Comparison of ENCODE assay signal across 28 cellular contexts in the genomic region with DNA sequence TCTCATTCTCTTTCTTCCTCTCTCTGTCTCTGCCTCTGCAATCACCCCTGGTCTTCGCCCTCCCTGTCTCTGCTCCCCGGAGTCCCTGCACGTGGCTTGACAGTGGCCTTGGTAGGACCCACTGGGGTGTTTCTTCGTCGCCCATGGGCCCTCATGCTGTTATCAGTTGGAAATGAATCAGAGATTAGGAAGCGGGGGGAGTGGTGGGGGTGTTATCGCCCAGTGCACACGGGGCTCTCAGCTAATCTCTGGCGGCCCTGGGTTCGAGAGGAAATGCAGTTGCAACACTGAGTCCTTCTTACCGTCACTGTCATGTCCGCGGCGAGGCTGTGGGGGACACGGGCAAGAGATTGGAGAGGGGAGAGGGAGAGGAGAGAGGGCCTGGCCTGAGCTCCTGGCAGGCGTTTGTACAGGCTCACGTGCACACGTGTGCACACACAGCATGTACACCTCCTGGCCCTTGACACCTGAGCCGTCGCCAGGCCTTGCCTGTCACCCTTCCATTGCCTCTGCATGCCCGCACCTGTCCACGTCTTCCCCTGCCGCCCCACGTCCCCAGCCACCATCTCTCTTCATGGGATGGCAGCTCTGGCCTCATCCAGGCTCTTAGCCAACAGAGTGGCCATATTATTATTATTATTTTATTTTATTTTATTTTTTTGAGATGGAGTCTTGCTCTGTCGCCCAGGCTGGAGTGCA. TPM values are rescaled to one million over a fixed set of nuclear protein-coding genes. Genes with fewer than 3 reads are reported as not detected.
"Had no signal": no experiment of that assay in that cellular context is flagged by ENCODE, and none has a peak within 500 bp of the region (broad histone marks: within the 10 kb centered on the region; RNA-seq: fewer than 3 reads in every experiment).

No MANE protein-coding gene starts in this region.

- H3K9me3 Mint-ChIP-seq: activated CD4-positive, alpha-beta T cell treated with anti-CD3 and anti-CD28 coated beads, Interleukin-2, amount 10 ng/mL, durations not matched to agents 7 days and 5 days; activated T-helper 1 cell treated with anti-CD3 and anti-CD28 coated beads, Interleukin-12 subunit alpha, Interleukin-12 subunit beta, Interleukin-2, Interleukin-4 antibody, amounts not matched to agents 30 ng/mL and 10 ng/mL and 1 ng/mL, durations not matched to agents 14 hours and 24 hours and 36 hours; neural crest cell had no signal

- H3K9me3 ChIP-seq: left lung, upper lobe of left lung had no signal

- H3K36me3 ChIP-seq: left lung, upper lobe of left lung had no signal

- H3K4me1 ChIP-seq: foreskin keratinocyte had no signal

- DNase-seq: activated CD4-positive, alpha-beta T cell treated with anti-CD3 and anti-CD28 coated beads, Interleukin-2, amount 10 ng/mL, durations not matched to agents 7 days and 5 days; activated CD4-positive, CD25-positive, alpha-beta regulatory T cell treated with anti-CD3 and anti-CD28 coated beads, Interleukin-2, amount 50 U/mL, for 72 hours; activated CD8-positive, alpha-beta T cell treated with anti-CD3 and anti-CD28 coated beads, Interleukin-2, amount 10 ng/mL, durations not matched to agents 7 days and 5 days; activated gamma-delta T cell; activated naive CD4-positive, alpha-beta T cell treated with anti-CD3 and anti-CD28 coated beads, Interleukin-2, amount 50 U/mL, for 16 hours; dermis blood vessel endothelial cell; effector CD8-positive, alpha-beta T cell; foreskin keratinocyte; hippocampal formation; kidney glomerular epithelial cell; naive B cell; posterior cingulate gyrus; retina; stimulated activated CD4-positive, alpha-beta T cell treated with anti-CD3 and anti-CD28 coated beads, Interleukin-4, amount 100 ng/mL, for 24 hours; stimulated activated naive CD4-positive, alpha-beta T cell treated with Interleukin-2 at 50 U/mL for 16 hours; T-helper 9 cell had no signal

- H3K4me3 Mint-ChIP-seq: activated CD4-positive, alpha-beta T cell treated with anti-CD3 and anti-CD28 coated beads, Interleukin-2, amount 10 ng/mL, durations not matched to agents 7 days and 5 days; activated CD8-positive, alpha-beta T cell treated with anti-CD3 and anti-CD28 coated beads, Interleukin-2, amount 10 ng/mL, durations not matched to agents 7 days and 5 days; activated T-helper 1 cell treated with anti-CD3 and anti-CD28 coated beads, Interleukin-12 subunit alpha, Interleukin-12 subunit beta, Interleukin-2, Interleukin-4 antibody, amounts not matched to agents 30 ng/mL and 10 ng/mL and 1 ng/mL, durations not matched to agents 14 hours and 24 hours and 36 hours; brain; neural crest cell had no signal

- H3K4me1 Mint-ChIP-seq: brain, neural crest cell had no signal

- H3K36me3 Mint-ChIP-seq: brain had no signal

- H3K4me3 ChIP-seq: left lung, lung, upper lobe of left lung had no signal

- H3K27ac ChIP-seq: foreskin keratinocyte, left lung, upper lobe of left lung, VCaP had no signal

- H3K27ac Mint-ChIP-seq: activated CD4-positive, alpha-beta T cell treated with anti-CD3 and anti-CD28 coated beads, Interleukin-2, amount 10 ng/mL, durations not matched to agents 7 days and 5 days; activated CD8-positive, alpha-beta T cell treated with anti-CD3 and anti-CD28 coated beads, Interleukin-2, amount 10 ng/mL, durations not matched to agents 7 days and 5 days; activated T-helper 1 cell treated with anti-CD3 and anti-CD28 coated beads, Interleukin-12 subunit alpha, Interleukin-12 subunit beta, Interleukin-2, Interleukin-4 antibody, amounts not matched to agents 30 ng/mL and 10 ng/mL and 1 ng/mL, durations not matched to agents 14 hours and 24 hours and 36 hours had no signal

- ATAC-seq: activated CD8-positive, alpha-beta T cell treated with anti-CD3 and anti-CD28 coated beads, Interleukin-2, amount 10 ng/mL, durations not matched to agents 7 days and 5 days; foreskin keratinocyte; left lung had no signal

- H3K27me3 ChIP-seq: foreskin keratinocyte, upper lobe of left lung had no signal

RNA-seq across cellular contexts. Expression of a gene that starts 37.8 kb away (rescaled TPM):
- total RNA-seq: activated CD4-positive, alpha-beta T cell treated with anti-CD3 and anti-CD28 coated beads, Interleukin-2, amount 10 ng/mL, durations not matched to agents 7 days and 5 days; activated CD8-positive, alpha-beta T cell treated with anti-CD3 and anti-CD28 coated beads, Interleukin-2, amount 10 ng/mL, durations not matched to agents 7 days and 5 days; activated T-helper 1 cell treated with anti-CD3 and anti-CD28 coated beads, Interleukin-12 subunit alpha, Interleukin-12 subunit beta, Interleukin-2, Interleukin-4 antibody, amounts not matched to agents 30 ng/mL and 10 ng/mL and 1 ng/mL, durations not matched to agents 14 hours and 24 hours and 36 hours; cardiac septum; chondrocyte; foreskin keratinocyte; mucosa of gallbladder; T-helper 1 cell treated with Interleukin-12 subunit alpha and Interleukin-12 subunit beta and Interleukin-4 antibody, amounts not matched to agents 30 ng/mL and 1 ng/mL, for 36 hours had no signal
- polyA plus RNA-seq: aorta, foreskin keratinocyte had no signal
